ENCODE assay signal across 8 cellular contexts in the genomic region with DNA sequence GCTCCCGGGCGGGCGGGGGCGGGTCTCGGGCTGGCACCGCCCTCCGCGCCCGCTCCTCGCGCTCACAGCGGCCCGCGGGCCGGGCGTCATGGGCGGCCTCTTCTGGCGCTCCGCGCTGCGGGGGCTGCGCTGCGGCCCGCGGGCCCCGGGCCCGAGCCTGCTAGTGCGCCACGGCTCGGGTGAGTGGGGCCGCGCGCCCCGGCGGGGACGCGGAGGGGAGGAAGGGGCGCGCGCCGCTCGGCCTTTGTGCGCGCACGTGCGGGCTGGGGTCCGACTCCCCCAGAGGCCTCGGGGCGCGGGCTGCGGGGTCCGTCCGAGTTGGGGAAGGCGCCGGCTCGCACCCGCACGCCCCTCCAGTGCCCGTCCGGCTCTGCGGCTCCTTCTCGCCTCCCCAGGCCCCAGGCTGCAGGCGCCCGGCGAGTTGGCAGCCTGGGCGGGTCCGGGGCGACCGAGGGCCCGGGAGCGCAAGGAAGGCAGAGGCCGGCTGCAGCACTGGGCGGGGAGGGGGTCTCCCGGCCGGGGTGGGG. TPM values are rescaled to one million over a fixed set of nuclear protein-coding genes. Genes with fewer than 3 reads are reported as not detected.
A peak's percentile ranks its signal among the peaks of the same experiment; 100 is the strongest.
DNase-seq lines count a peak whose midpoint lies in the region; TF ChIP-seq lines count a peak whose summit lies in the region.

Gene NME4 (plus strand): TSS at position 65 of the 527 bp plus-strand sequence. CDS start 24 bp downstream, at position 89.

- no peak for TF ChIP-seq POLR2A in lower leg skin (IDR thresholded peaks at IDR 0.05)

- WGBS in lower leg skin, 2 donors = 0% methylated on average over 45 of the region's 75 CpGs; no CpG with 5 or more reads in 1 of the 2 donors

- intact Hi-C loops in lower leg skin (cut with DNase I; ENCODE audit: low total_unique reads) = no loop called here

- peak within 1 kb of the TSS; percentile 44 for H3K4me3 ChIP-seq in lower leg skin (ENCODE audit: low read depth, poor library complexity, severe bottlenecking)

- peak; percentile 41 for DNase-seq in stimulated activated CD4-positive, alpha-beta T cell treated with anti-CD3 and anti-CD28 coated beads, Interleukin-4, amount 100 ng/mL, for 1 hour
- no peak for DNase-seq in stimulated activated CD4-positive, alpha-beta T cell treated with anti-CD3 and anti-CD28 coated beads, Interleukin-4, amount 100 ng/mL, for 4 hours
- DNase-seq in RPMI7951 (ENCODE audit: low read depth) = peak; percentile 33
- no peak for DNase-seq in lower leg skin (ENCODE audit: low spot score in 2 of 2)
- no peak for DNase-seq in hippocampal formation (lab: John Stamatoyannopoulos, UW)
- no peak for DNase-seq in effector CD4-positive, alpha-beta T cell

- TF ChIP-seq CTCF in lower leg skin (IDR thresholded peaks at IDR 0.05) = no peak

- H3K27ac ChIP-seq in cingulate gyrus (ENCODE audit: low read depth, low read length) (peak within 1 kb of the TSS; percentile 67), temporal lobe (ENCODE audit: low read depth, low read length) (peak within 1 kb of the TSS; percentile 65)

RNA-seq across cellular contexts. Expression of gene NME4, which starts in this region (rescaled TPM):
- total RNA-seq in RPMI7951 (2014; rRNA removed; shearing (Covaris generic)) = 72.3 and 76.0 TPM in 2 replicates
- 10 to 100 TPM; 15.4 to 29.8 (median 19.5) TPM for total RNA-seq in lower leg skin
- total RNA-seq in temporal lobe = 11.6 TPM

Comparison
In these comparisons a context has a peak if more than half of its experiments do, and no peak if none do; other contexts are left out.
1. DNase-seq: peak in stimulated activated CD4-positive, alpha-beta T cell treated with anti-CD3 and anti-CD28 coated beads, Interleukin-4, amount 100 ng/mL, for 1 hour (single experiment) and RPMI7951 (single experiment); none in stimulated activated CD4-positive, alpha-beta T cell treated with anti-CD3 and anti-CD28 coated beads, Interleukin-4, amount 100 ng/mL, for 4 hours (0 of 2), lower leg skin (0 of 2), hippocampal formation (0 of 2) and effector CD4-positive, alpha-beta T cell (single experiment).